ENCODE assay signal across 8 cellular contexts in the genomic region with DNA sequence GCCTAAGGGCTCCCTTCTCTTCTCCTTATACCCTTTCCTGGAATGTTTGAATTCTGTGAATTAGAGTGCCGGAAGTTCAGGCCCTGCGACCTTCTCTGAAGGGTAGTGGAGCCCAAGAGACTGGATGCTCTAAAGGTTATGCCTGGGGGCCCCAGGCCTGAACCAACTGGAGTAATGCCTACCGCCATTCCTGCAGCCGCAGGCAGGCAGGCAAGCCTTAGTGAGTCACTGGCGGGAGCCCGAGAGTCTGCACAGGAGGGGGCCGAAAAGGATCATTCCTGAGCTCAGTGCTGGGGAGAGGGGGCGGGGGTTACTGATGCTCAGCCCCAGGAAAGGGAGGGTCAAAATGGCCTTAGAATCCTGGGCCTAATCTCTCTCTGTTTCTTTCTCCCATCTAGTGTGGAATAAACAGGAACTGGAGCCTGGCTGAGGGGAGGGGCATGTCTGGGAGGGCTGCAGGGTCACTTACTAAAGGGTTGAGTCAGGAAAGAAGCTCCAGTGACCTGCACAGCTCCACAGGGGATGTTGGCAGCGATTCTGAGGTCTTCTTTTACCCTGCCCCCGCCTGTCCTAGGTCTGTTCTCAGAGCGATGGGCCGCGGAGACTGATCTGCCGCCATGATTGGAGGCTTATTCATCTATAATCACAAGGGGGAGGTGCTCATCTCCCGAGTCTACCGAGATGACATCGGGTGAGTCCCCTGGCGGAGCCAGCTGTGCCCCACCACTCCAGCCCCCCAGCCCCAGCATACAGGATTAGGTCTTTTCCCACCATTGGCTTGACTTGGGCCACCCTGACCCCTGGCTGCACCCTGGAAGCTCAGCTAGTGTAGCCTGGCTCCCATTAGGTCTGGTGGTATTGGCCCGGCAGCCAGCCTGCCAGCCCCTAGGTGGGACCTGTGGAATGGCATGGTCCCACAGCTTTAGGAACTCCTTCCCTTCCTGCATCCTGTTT. TPM values are rescaled to one million over a fixed set of nuclear protein-coding genes. Genes with fewer than 3 reads are reported as not detected.
A peak's percentile ranks its signal among the peaks of the same experiment; 100 is the strongest.
DNase-seq lines count a peak whose midpoint lies in the region; ATAC-seq and TF ChIP-seq lines count a peak whose summit lies in the region.

No MANE protein-coding gene starts in this region.

- peaks cover 17 to 21% of the 10 kb centered on the region in 2 donors for H3K4me1 ChIP-seq in mucosa of rectum (ENCODE audit: control insufficient read depth in 2 of 2, insufficient read depth in 2 of 2, low read length in 2 of 2)

- peak overlapping the region; percentile 96 for H3K4me3 Mint-ChIP-seq in T-helper 17 cell

- peak overlapping the region; percentile 47 to 95 for H3K9ac ChIP-seq in mucosa of rectum (ENCODE audit: low read depth in 1 of 2, low read length in 2 of 2)

- no peaks in the 10 kb centered on the region for H3K9me3 ChIP-seq in T-helper 17 cell (ENCODE audit: control insufficient read depth, low read length, poor library complexity, severe bottlenecking)
- no peaks in the 10 kb centered on the region for H3K9me3 ChIP-seq in mucosa of rectum (ENCODE audit: control insufficient read depth in 2 of 2, low read length in 2 of 2)

- peak; percentile 91 for DNase-seq in AG10803 (ENCODE audit: low read depth)
- DNase-seq in HFF-Myc (ENCODE audit: extremely low read depth, low read depth): peak; percentile 75
- DNase-seq in T-helper 17 cell: no peak
- DNase-seq in erythroblast (lab: John Stamatoyannopoulos, UW): peak; percentile 61 to 69
- peak; percentile 73 for DNase-seq in ureter (ENCODE audit: low spot score)
- no peak for DNase-seq in NCI-H1092 treated with DMSO at 0.1 percent for 48 hours (lab: John Stamatoyannopoulos, UW)

- no peaks in the 10 kb centered on the region for H3K27me3 Mint-ChIP-seq in T-helper 17 cell

- H3K27ac ChIP-seq in mucosa of rectum (ENCODE audit: low read depth in 2 of 2, low read length in 2 of 2): peak overlapping the region; percentile 85 to 89

- H3K36me3 Mint-ChIP-seq in T-helper 17 cell (ENCODE audit: low read depth): peaks cover 5% of the 10 kb centered on the region

- H3K4me3 ChIP-seq in AG10803 (ENCODE audit: low read length): peak overlapping the region; percentile 97
- H3K4me3 ChIP-seq in HFF-Myc (replicated peaks; ENCODE audit: low read depth, low read length): peak overlapping the region; percentile 84
- peak overlapping the region; percentile 89 to 90 for H3K4me3 ChIP-seq in mucosa of rectum (ENCODE audit: low read length in 2 of 2)

- no peak for ATAC-seq in T-helper 17 cell
- no peak for ATAC-seq in HG03469 (IDR thresholded peaks at IDR 0.05; ENCODE audit: unreplicated experiment)

- H3K4me1 Mint-ChIP-seq in T-helper 17 cell: peaks cover 20% of the 10 kb centered on the region

- no peaks in the 10 kb centered on the region for H3K27me3 ChIP-seq in mucosa of rectum (ENCODE audit: control insufficient read depth in 2 of 2, insufficient read depth in 2 of 2, low read length in 2 of 2)

- peaks cover 37 to 55% of the 10 kb centered on the region in 2 donors for H3K36me3 ChIP-seq in mucosa of rectum (ENCODE audit: control insufficient read depth in 2 of 2, insufficient read depth in 2 of 2, low read length in 2 of 2)

- TF ChIP-seq POLR2A in erythroblast (IDR thresholded peaks at IDR 0.05; ENCODE audit: low read length): peak; percentile 28

- TF ChIP-seq CTCF in AG10803 (conservative IDR thresholded peaks at IDR 0.05; ENCODE audit: low read length): no peak
- no peak for TF ChIP-seq CTCF in HFF-Myc (IDR thresholded peaks at IDR 0.05; ENCODE audit: low read depth, low read length, missing control alignments)

- H3K27ac Mint-ChIP-seq in T-helper 17 cell: peak overlapping the region; percentile 97

RNA-seq across cellular contexts. Expression of gene AP2M1, which starts 2.0 kb away (rescaled TPM):
- total RNA-seq in T-helper 17 cell: 100 to 1,000 TPM; 120 to 164 TPM
- 243 TPM for total RNA-seq in ureter

RNA-seq across cellular contexts. Expression of gene ABCF3, which starts 9.3 kb away (rescaled TPM):
- total RNA-seq in T-helper 17 cell: 100 to 1,000 TPM; 118 to 120 TPM
- 77.6 TPM for total RNA-seq in ureter

RNA-seq across cellular contexts. Expression of gene DVL3, which starts 21.5 kb away (rescaled TPM):
- total RNA-seq in T-helper 17 cell (10 to 100 TPM; 31.5 to 42.9 TPM), ureter (61.1 TPM)

RNA-seq across cellular contexts. Expression of gene EIF2B5, which starts 41.5 kb away (rescaled TPM):
- total RNA-seq in T-helper 17 cell (10 to 100 TPM; 49.5 to 53.8 TPM), ureter (48.6 TPM)

RNA-seq across cellular contexts. Expression of gene VWA5B2, which starts 52.7 kb away (rescaled TPM):
- total RNA-seq in T-helper 17 cell (not detected), ureter (not detected)

Comparison
In these comparisons a context has a peak if more than half of its experiments do, and no peak if none do; other contexts are left out.
1. DNase-seq: peak in AG10803 (single experiment), HFF-Myc (single experiment), erythroblast (2 of 2) and ureter (single experiment); none in T-helper 17 cell (0 of 3) and NCI-H1092 treated with DMSO at 0.1 percent for 48 hours (single experiment).
2. Peak in every context shown above with its lines, with median percentiles within 50 percentile points of each other: H3K4me3 ChIP-seq.